10 cellular contexts compared by ENCODE assay signal in the genomic region with DNA sequence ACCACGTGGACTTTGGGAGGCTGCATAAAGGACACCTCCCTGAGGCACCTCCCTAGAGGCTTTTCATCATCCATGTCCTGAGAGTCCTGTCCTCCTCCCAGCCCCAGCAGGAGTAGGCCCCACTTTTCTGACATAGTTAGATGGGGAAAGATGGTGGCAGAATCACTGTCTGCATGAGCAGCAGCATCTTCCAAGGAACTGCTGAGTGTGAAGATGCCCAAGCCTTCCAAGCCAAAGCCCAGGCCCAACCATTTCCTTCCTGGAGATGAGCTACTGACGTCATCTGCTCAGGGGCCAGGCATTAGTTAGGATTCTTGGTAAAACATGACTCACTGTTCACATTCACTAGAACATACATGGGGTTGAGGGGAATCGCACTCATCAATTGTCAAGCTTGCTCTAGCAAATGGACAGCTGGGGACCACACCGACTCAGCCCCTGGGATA. TPM values are rescaled to one million over a fixed set of nuclear protein-coding genes. Genes with fewer than 3 reads are reported as not detected.
A peak's percentile ranks its signal among the peaks of the same experiment; 100 is the strongest.
DNase-seq lines count a peak whose midpoint lies in the region; ATAC-seq and TF ChIP-seq lines count a peak whose summit lies in the region.
"Had no signal": no experiment of that assay in that cellular context is flagged by ENCODE, and none has a peak within 500 bp of the region (broad histone marks: within the 10 kb centered on the region; RNA-seq: fewer than 3 reads in every experiment).

No MANE protein-coding gene starts in this region.

- TF ChIP-seq CTCF in KMS-11 (conservative IDR thresholded peaks at IDR 0.05; ENCODE audit: low read depth, low read length) (no peak), mucosa of descending colon (IDR thresholded peaks at IDR 0.05) (no peak), type B pancreatic cell (conservative IDR thresholded peaks at IDR 0.05) (no peak)

- H3K27me3 ChIP-seq in BLaER1 treated with 17β-estradiol and CSF1 and Interleukin-3, amounts not matched to agents 10 nM and 100 nM = peaks cover 0 to 3% (median 0%) of the 10 kb centered on the region in 11 experiments; a peak in 2 of 22 replicates
- H3K27me3 ChIP-seq in KMS-11 (ENCODE audit: insufficient read depth, low read depth) = no peaks in the 10 kb centered on the region

- no peaks in the 10 kb centered on the region for H3K9me3 ChIP-seq in BLaER1 treated with 17β-estradiol and CSF1 and Interleukin-3, amounts not matched to agents 10 nM and 100 nM (replicated peaks in 1 of 11)
- no peaks in the 10 kb centered on the region for H3K9me3 ChIP-seq in mucosa of descending colon

- H3K4me1 Mint-ChIP-seq in activated naive CD8-positive, alpha-beta T cell treated with anti-CD3 and anti-CD28 coated beads, Interleukin-2, amount 50 U/mL, for 24 hours = peaks cover 74% of the 10 kb centered on the region
- no peaks in the 10 kb centered on the region for H3K4me1 Mint-ChIP-seq in type B pancreatic cell (ENCODE audit: unreplicated experiment)

- peaks cover 72% of the 10 kb centered on the region for H3K36me3 Mint-ChIP-seq in activated naive CD8-positive, alpha-beta T cell treated with anti-CD3 and anti-CD28 coated beads, Interleukin-2, amount 50 U/mL, for 24 hours (ENCODE audit: low read depth)
- H3K36me3 Mint-ChIP-seq in type B pancreatic cell = no peaks in the 10 kb centered on the region

- H4K20me1 ChIP-seq in BLaER1 treated with 17β-estradiol and CSF1 and Interleukin-3, amounts not matched to agents 10 nM and 100 nM = 0 out of 22 replicates have a peak, but pooled peaks cover 0 to 6% (median 0%) of the 10 kb centered on the region in 11 experiments
- no peaks in the 10 kb centered on the region for H4K20me1 ChIP-seq in KMS-11 (ENCODE audit: insufficient read depth)

- intact Hi-C loops in mucosa of descending colon (cut with DNase I, micrococcal nuclease) = no loop called here

- peaks cover 0 to 26% (median 0%) of the 10 kb centered on the region in 11 experiments; a peak in 4 of 22 replicates for H3K36me3 ChIP-seq in BLaER1 treated with 17β-estradiol and CSF1 and Interleukin-3, amounts not matched to agents 10 nM and 100 nM
- H3K36me3 ChIP-seq in KMS-11 (ENCODE audit: insufficient read depth) = no peaks in the 10 kb centered on the region
- peaks cover 4% of the 10 kb centered on the region for H3K36me3 ChIP-seq in mucosa of descending colon (ENCODE audit: low read depth)

- peak overlapping the region; percentile 91 for H3K27ac Mint-ChIP-seq in activated naive CD8-positive, alpha-beta T cell treated with anti-CD3 and anti-CD28 coated beads, Interleukin-2, amount 50 U/mL, for 24 hours
- H3K27ac Mint-ChIP-seq in type B pancreatic cell = no peak overlapping the region

- peak overlapping the region in 1 of 10 experiments; percentile 26; a peak in 2 of 20 replicates for H3K4me3 ChIP-seq in BLaER1 treated with 17β-estradiol and CSF1 and Interleukin-3, amounts not matched to agents 10 nM and 100 nM
- no peak overlapping the region for H3K4me3 ChIP-seq in KMS-11 (IDR thresholded peaks at IDR 0.05; ENCODE audit: insufficient read depth, low read depth, low read length)
- H3K4me3 ChIP-seq in mucosa of descending colon = no peak overlapping the region
- H3K4me3 ChIP-seq: skin epidermis had no signal

- no peak overlapping the region for H2AFZ ChIP-seq in KMS-11 (ENCODE audit: low read depth)

- H3K4me3 Mint-ChIP-seq in activated naive CD8-positive, alpha-beta T cell treated with anti-CD3 and anti-CD28 coated beads, Interleukin-2, amount 50 U/mL, for 24 hours = no peak overlapping the region
- no peak overlapping the region for H3K4me3 Mint-ChIP-seq in type B pancreatic cell

- peak overlapping the region in 4 of 11 experiments; percentile 67 to 73 (median 70); a peak in 5 of 22 replicates for H3K9ac ChIP-seq in BLaER1 treated with 17β-estradiol and CSF1 and Interleukin-3, amounts not matched to agents 10 nM and 100 nM
- no peak overlapping the region for H3K9ac ChIP-seq in KMS-11

- peak overlapping the region in 5 of 11 experiments; percentile 56 to 88 (median 85); a peak in 9 of 22 replicates for H3K27ac ChIP-seq in BLaER1 treated with 17β-estradiol and CSF1 and Interleukin-3, amounts not matched to agents 10 nM and 100 nM
- no peak overlapping the region for H3K27ac ChIP-seq in KMS-11

- peak overlapping the region; percentile 74 to 95 (median 88) for H3K4me2 ChIP-seq in BLaER1 treated with 17β-estradiol and CSF1 and Interleukin-3, amounts not matched to agents 10 nM and 100 nM
- H3K4me2 ChIP-seq in KMS-11 = peak overlapping the region; percentile 61; the same call in 1 of the 2 replicates

- ATAC-seq in activated naive CD8-positive, alpha-beta T cell treated with anti-CD3 and anti-CD28 coated beads, Interleukin-2, amount 50 U/mL, for 24 hours = peak; percentile 91
- ATAC-seq in mucosa of descending colon (peak; percentile 5), HG03280 (IDR thresholded peaks at IDR 0.05; ENCODE audit: unreplicated experiment) (no peak)

- H3K79me2 ChIP-seq in KMS-11 (ENCODE audit: insufficient read depth, low read depth) = no peaks in the 10 kb centered on the region

- no peaks in the 10 kb centered on the region for H3K9me3 Mint-ChIP-seq in activated naive CD8-positive, alpha-beta T cell treated with anti-CD3 and anti-CD28 coated beads, Interleukin-2, amount 50 U/mL, for 24 hours
- H3K9me3 Mint-ChIP-seq in type B pancreatic cell = no peaks in the 10 kb centered on the region

- DNase-seq in activated naive CD8-positive, alpha-beta T cell treated with anti-CD3 and anti-CD28 coated beads, Interleukin-2, amount 50 U/mL, for 24 hours = peak; percentile 50
- DNase-seq in mucosa of descending colon (no peak), COLO668 (lab: John Stamatoyannopoulos, UW; ENCODE audit: unreplicated experiment) (no peak), type B pancreatic cell (ENCODE audit: extremely low spot score, unreplicated experiment) (no peak), OCI-M2 (lab: John Stamatoyannopoulos, UW; ENCODE audit: unreplicated experiment) (no peak)
- DNase-seq: activated CD8-positive, alpha-beta memory T cell treated with anti-CD3 and anti-CD28 coated beads, Interleukin-2, amount 50 U/mL, for 48 hours had no signal

- peaks cover 46 to 82% (median 62%) of the 10 kb centered on the region in 10 experiments for H3K4me1 ChIP-seq in BLaER1 treated with 17β-estradiol and CSF1 and Interleukin-3, amounts not matched to agents 10 nM and 100 nM
- H3K4me1 ChIP-seq in KMS-11 (ENCODE audit: low read depth, poor library complexity, severe bottlenecking) = peaks cover 47% of the 10 kb centered on the region
- H3K4me1 ChIP-seq in mucosa of descending colon (ENCODE audit: low read depth) = peaks cover 7% of the 10 kb centered on the region

- no peaks in the 10 kb centered on the region for H3K27me3 Mint-ChIP-seq in activated naive CD8-positive, alpha-beta T cell treated with anti-CD3 and anti-CD28 coated beads, Interleukin-2, amount 50 U/mL, for 24 hours
- no peaks in the 10 kb centered on the region for H3K27me3 Mint-ChIP-seq in type B pancreatic cell

RNA-seq across cellular contexts. Expression of a gene that starts 37.3 kb away (rescaled TPM):
- 100 to 1,000 TPM in 2 of 3 donors, 10 to 100 TPM in 1; 69.5 to 175 (median 162) TPM for total RNA-seq in mucosa of descending colon
- total RNA-seq in type B pancreatic cell (ENCODE audit: low replicate concordance) = 0.77 and 1.5 TPM in 2 replicates

RNA-seq across cellular contexts. Expression of a gene that starts 47.8 kb away (rescaled TPM):
- 10 to 100 TPM; 19.5 to 67.4 (median 33.2) TPM for total RNA-seq in mucosa of descending colon
- 71.5 and 76.1 TPM in 2 replicates for total RNA-seq in type B pancreatic cell (ENCODE audit: low replicate concordance)

Comparison
In these comparisons a context has a peak if more than half of its experiments do, and no peak if none do; other contexts are left out.
1. RNA of a gene that starts 37.3 kb away (total RNA-seq): 69.5 to 175 TPM in mucosa of descending colon; 0.77 to 1.5 TPM in type B pancreatic cell; every median in the first group is over 10 times any median in the second.